17 cellular contexts compared by ENCODE assay signal in the genomic region with DNA sequence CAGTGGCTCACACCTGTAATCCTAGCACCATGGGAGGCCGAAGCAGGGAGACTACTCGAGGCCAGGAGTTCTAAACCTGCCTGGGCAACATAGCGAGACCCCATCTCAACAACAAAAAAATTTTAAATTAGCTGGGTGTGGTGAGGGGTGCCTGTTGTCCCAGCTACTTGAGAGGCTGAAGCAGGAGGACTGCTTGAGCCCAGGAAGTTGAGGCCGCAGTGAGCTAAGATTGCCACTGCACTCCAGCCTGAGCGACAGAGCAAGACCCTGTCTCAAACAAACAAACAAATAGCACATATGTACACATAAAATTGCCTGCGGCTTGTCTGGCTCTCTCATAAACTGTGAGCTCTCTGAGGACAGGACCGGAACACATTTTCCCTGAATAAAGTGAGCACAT.
DNase-seq lines count a peak whose midpoint lies in the region; ATAC-seq, FAIRE-seq and TF ChIP-seq lines count a peak whose summit lies in the region.
"Had no signal": no experiment of that assay in that cellular context is flagged by ENCODE, and none has a peak within 500 bp of the region (broad histone marks: within the 10 kb centered on the region; RNA-seq: fewer than 3 reads in every experiment).

No MANE protein-coding gene starts in this region.

- peaks cover 2% of the 10 kb centered on the region for H3K9me3 Mint-ChIP-seq in astrocyte (ENCODE audit: unreplicated experiment)
- H3K9me3 Mint-ChIP-seq: naive B cell had no signal

- ATAC-seq in gastroesophageal sphincter (no peak), mucosa of descending colon (no peak)
- ATAC-seq: stimulated activated naive CD8-positive, alpha-beta T cell treated with anti-CD3 and anti-CD28 coated beads, Interleukin-15, Interleukin-2, amounts not matched to agents 100 U/mL and 50 U/mL, for 24 hours had no signal

- 82 to 100% methylated on average over 3 to 6 of the region's 7 CpGs for WGBS in gastroesophageal sphincter (ENCODE audit: low coverage in 1 of 2), 2 donors
- 71 to 77% (median 76%) methylated on average over 7 of the region's 7 CpGs for WGBS in ovary, 3 donors
- 81 to 84% methylated on average over 7 of the region's 7 CpGs for WGBS in tibial nerve, 2 donors

- intact Hi-C loops in ovary (cut with DNase I) = loop anchor here in 3 of 4 donors (5.0 to 10.0 kb wide), 4 partner anchors 46 to 124 kb away; a partner anchor contains a TSS
- intact Hi-C loops in mucosa of descending colon (cut with DNase I, micrococcal nuclease) = no loop called here

- no peaks in the 10 kb centered on the region for H4K20me1 ChIP-seq in astrocyte (ENCODE audit: insufficient read depth, low read length)

- H3K9me3 ChIP-seq in astrocyte (ENCODE audit: insufficient read depth, low read depth, low read length) = no peaks in the 10 kb centered on the region
- H3K9me3 ChIP-seq in gastroesophageal sphincter = no peaks in the 10 kb centered on the region
- no peaks in the 10 kb centered on the region for H3K9me3 ChIP-seq in ovary
- H3K9me3 ChIP-seq in tibial nerve = peaks cover 0 to 3% (median 0%) of the 10 kb centered on the region in 4 donors
- H3K9me3 ChIP-seq in mucosa of descending colon = no peaks in the 10 kb centered on the region

- H3K79me2 ChIP-seq in astrocyte (ENCODE audit: insufficient read depth, low read length) = no peaks in the 10 kb centered on the region

- no peak overlapping the region for H3K27ac ChIP-seq in astrocyte (ENCODE audit: low read depth, low read length)
- H3K27ac ChIP-seq in gastroesophageal sphincter = peak overlapping the region; percentile 26 to 82 (median 78)
- peak overlapping the region; percentile 70 to 92 for H3K27ac ChIP-seq in ovary
- H3K27ac ChIP-seq in tibial nerve = peak overlapping the region; percentile 53 to 90 (median 78)
- H3K27ac ChIP-seq: VCaP had no signal

- H3K27ac Mint-ChIP-seq in astrocyte (ENCODE audit: unreplicated experiment) = no peak overlapping the region
- H3K27ac Mint-ChIP-seq: naive B cell had no signal

- H3K36me3 Mint-ChIP-seq in astrocyte (ENCODE audit: low read depth, unreplicated experiment) = no peaks in the 10 kb centered on the region
- H3K36me3 Mint-ChIP-seq: naive B cell had no signal

- peak overlapping the region; percentile 27 for H3K4me3 ChIP-seq in astrocyte (ENCODE audit: insufficient read depth, low read depth, low read length)
- no peak overlapping the region for H3K4me3 ChIP-seq in gastroesophageal sphincter
- no peak overlapping the region for H3K4me3 ChIP-seq in ovary
- no peak overlapping the region for H3K4me3 ChIP-seq in tibial nerve
- H3K4me3 ChIP-seq in mucosa of descending colon = no peak overlapping the region

- H3K27me3 Mint-ChIP-seq in astrocyte (ENCODE audit: low read depth, unreplicated experiment) = peaks cover 5% of the 10 kb centered on the region

- FAIRE-seq in astrocyte (lab: Jason Lieb, UNC) = no peak
- FAIRE-seq: frontal cortex, islet of Langerhans had no signal

- H3K9ac ChIP-seq in astrocyte (ENCODE audit: low read length) = no peak overlapping the region

- no peak for TF ChIP-seq EP300 in gastroesophageal sphincter (IDR thresholded peaks at IDR 0.05)
- no peak for TF ChIP-seq EP300 in ovary (IDR thresholded peaks at IDR 0.05)
- TF ChIP-seq EP300 in tibial nerve (IDR thresholded peaks at IDR 0.05) = no peak

- H3K27me3 ChIP-seq in astrocyte (ENCODE audit: insufficient read depth, low read length) (no peaks in the 10 kb centered on the region), gastroesophageal sphincter (no peaks in the 10 kb centered on the region), ovary (no peaks in the 10 kb centered on the region), tibial nerve (no peaks in the 10 kb centered on the region)

- DNase-seq in astrocyte (ENCODE audit: low read depth) = no peak
- DNase-seq in ovary = no peak
- DNase-seq in tibial nerve (ENCODE audit: low spot score in 2 of 2) = no peak
- DNase-seq in mucosa of descending colon = no peak
- no peak for DNase-seq in globus pallidus (ENCODE audit: low spot score)
- DNase-seq in HCEC 1CT = no peak
- DNase-seq: activated gamma-delta T cell; DMS79 treated with DMSO at 0.1 percent for 48 hours; effector memory CD4-positive, alpha-beta T cell; KG1; naive B cell; NCI-H1417; stimulated activated naive CD8-positive, alpha-beta T cell treated with anti-CD3 and anti-CD28 coated beads, Interleukin-15, Interleukin-2, amounts not matched to agents 100 U/mL and 50 U/mL, for 24 hours had no signal

- peak overlapping the region; percentile 87 for H2AFZ ChIP-seq in astrocyte (ENCODE audit: low read depth, low read length)

- H3K4me3 Mint-ChIP-seq in astrocyte (ENCODE audit: unreplicated experiment) = no peak overlapping the region
- H3K4me3 Mint-ChIP-seq: naive B cell had no signal

- peaks cover 6% of the 10 kb centered on the region for H3K4me1 Mint-ChIP-seq in astrocyte (ENCODE audit: low read depth, unreplicated experiment)

- peak overlapping the region; percentile 53 for H3K4me2 ChIP-seq in astrocyte (ENCODE audit: low read length)

- TF ChIP-seq CTCF in astrocyte (IDR thresholded peaks at IDR 0.05; ENCODE audit: insufficient read depth, low read depth, low read length) (no peak), gastroesophageal sphincter (IDR thresholded peaks at IDR 0.05) (no peak), ovary (IDR thresholded peaks at IDR 0.05) (no peak), tibial nerve (IDR thresholded peaks at IDR 0.05) (no peak), mucosa of descending colon (IDR thresholded peaks at IDR 0.05) (no peak)

- TF ChIP-seq POLR2A in gastroesophageal sphincter (IDR thresholded peaks at IDR 0.05) (no peak), ovary (IDR thresholded peaks at IDR 0.05) (no peak), tibial nerve (IDR thresholded peaks at IDR 0.05) (no peak)

- no peaks in the 10 kb centered on the region for H3K36me3 ChIP-seq in astrocyte (ENCODE audit: insufficient read depth, low read length)
- no peaks in the 10 kb centered on the region for H3K36me3 ChIP-seq in gastroesophageal sphincter
- H3K36me3 ChIP-seq in ovary = no peaks in the 10 kb centered on the region
- H3K36me3 ChIP-seq in tibial nerve = no peaks in the 10 kb centered on the region
- no peaks in the 10 kb centered on the region for H3K36me3 ChIP-seq in mucosa of descending colon (ENCODE audit: low read depth)

- peaks cover 19% of the 10 kb centered on the region for H3K4me1 ChIP-seq in astrocyte (ENCODE audit: insufficient read depth, low read length)
- H3K4me1 ChIP-seq in gastroesophageal sphincter = peaks cover 0 to 52% (median 29%) of the 10 kb centered on the region in 3 donors
- peaks cover 15% of the 10 kb centered on the region for H3K4me1 ChIP-seq in ovary (ENCODE audit: insufficient read depth)
- peaks cover 0 to 49% (median 33%) of the 10 kb centered on the region in 4 donors for H3K4me1 ChIP-seq in tibial nerve
- no peaks in the 10 kb centered on the region for H3K4me1 ChIP-seq in mucosa of descending colon (ENCODE audit: low read depth)

Comparison
In these comparisons a context has a peak if more than half of its experiments do, and no peak if none do; other contexts are left out.
1. intact Hi-C loops: an anchor here in ovary (5.0 to 10.0 kb wide); none called in mucosa of descending colon.